ENCODE assay signal across 27 cellular contexts in the genomic region with DNA sequence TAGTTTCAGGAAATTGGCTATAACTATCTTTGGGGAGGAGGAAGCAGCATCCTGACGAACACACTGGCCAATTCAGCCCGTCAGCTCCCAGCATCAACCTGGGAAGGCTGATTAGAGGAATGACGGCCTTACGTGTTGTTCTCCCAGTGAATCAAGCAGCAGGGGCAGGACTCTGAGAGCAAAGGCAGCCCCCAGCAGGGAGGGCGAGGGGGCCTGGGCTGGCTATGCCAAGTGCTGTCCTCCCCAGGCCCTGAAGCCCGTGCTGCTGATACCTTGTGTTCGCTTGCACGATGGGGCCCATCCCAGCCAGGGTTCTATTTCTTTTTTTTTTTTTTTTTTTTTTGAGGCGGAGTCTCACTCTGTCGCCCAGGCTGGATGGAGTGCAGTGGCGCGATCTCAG.
"Had no signal": no experiment of that assay in that cellular context is flagged by ENCODE, and none has a peak within 500 bp of the region (broad histone marks: within the 10 kb centered on the region; RNA-seq: fewer than 3 reads in every experiment).

No MANE protein-coding gene starts in this region.

- H3K4me3 Mint-ChIP-seq: central memory CD8-positive, alpha-beta T cell; effector memory CD8-positive, alpha-beta T cell; immature natural killer cell; memory B cell; mesothelial cell of epicardium; naive B cell; nephron; stimulated activated naive B cell treated with anti-CD40 and anti-IgM and Interleukin-4, amounts not matched to agents 10 μg/mL and 1 μg/mL and 100 μg/mL, for 72 hours; stimulated activated naive CD8-positive, alpha-beta T cell treated with anti-CD3 and anti-CD28 coated beads, Interleukin-15, Interleukin-2, amounts not matched to agents 100 ng/mL and 50 ng/mL, for 24 hours had no signal

- H3K4me3 ChIP-seq: colonic mucosa, lung, mucosa of descending colon, prostate gland, skin epidermis, thoracic aorta, tibial nerve, upper lobe of right lung, uterus had no signal

- ATAC-seq: effector memory CD8-positive, alpha-beta T cell; left colon; mucosa of descending colon; right cardiac atrium; stimulated activated naive B cell treated with anti-CD40 and anti-IgM and Interleukin-4, amounts not matched to agents 10 μg/mL and 1 μg/mL and 100 μg/mL, for 72 hours; upper lobe of right lung had no signal

- DNase-seq: colonic mucosa; dermis blood vessel endothelial cell; effector memory CD8-positive, alpha-beta T cell; hypothalamus; immature natural killer cell; islet precursor cell; kidney glomerular epithelial cell; left colon; mucosa of descending colon; naive B cell; right cardiac atrium; stimulated activated CD4-positive, alpha-beta T cell treated with anti-CD3 and anti-CD28 coated beads, Interleukin-15, amount 100 ng/mL, for 24 hours; stimulated activated CD4-positive, alpha-beta T cell treated with anti-CD3 and anti-CD28 coated beads, Interleukin-2, amount 100 ng/mL, for 48 hours; stimulated activated naive B cell treated with anti-CD40 and anti-IgM and Interleukin-4, amounts not matched to agents 10 μg/mL and 1 μg/mL and 100 μg/mL, for 72 hours; upper lobe of right lung; uterus had no signal

- H3K36me3 ChIP-seq: colonic mucosa, neutrophil, prostate gland, thoracic aorta, tibial nerve, upper lobe of right lung, uterus had no signal

- H3K27ac Mint-ChIP-seq: effector memory CD8-positive, alpha-beta T cell; immature natural killer cell; memory B cell; mesothelial cell of epicardium; naive B cell; nephron; stimulated activated naive B cell treated with anti-CD40 and anti-IgM and Interleukin-4, amounts not matched to agents 10 μg/mL and 1 μg/mL and 100 μg/mL, for 72 hours; stimulated activated naive CD8-positive, alpha-beta T cell treated with anti-CD3 and anti-CD28 coated beads, Interleukin-15, Interleukin-2, amounts not matched to agents 100 ng/mL and 50 ng/mL, for 24 hours had no signal

- H3K36me3 Mint-ChIP-seq: immature natural killer cell; memory B cell; mesothelial cell of epicardium; stimulated activated naive B cell treated with anti-CD40 and anti-IgM and Interleukin-4, amounts not matched to agents 10 μg/mL and 1 μg/mL and 100 μg/mL, for 72 hours had no signal

- H3K27me3 ChIP-seq: colonic mucosa, neutrophil, tibial nerve, upper lobe of right lung had no signal

- H3K9me3 Mint-ChIP-seq: central memory CD8-positive, alpha-beta T cell; effector memory CD8-positive, alpha-beta T cell; immature natural killer cell; memory B cell; mesothelial cell of epicardium; nephron; stimulated activated naive B cell treated with anti-CD40 and anti-IgM and Interleukin-4, amounts not matched to agents 10 μg/mL and 1 μg/mL and 100 μg/mL, for 72 hours; stimulated activated naive CD8-positive, alpha-beta T cell treated with anti-CD3 and anti-CD28 coated beads, Interleukin-15, Interleukin-2, amounts not matched to agents 100 ng/mL and 50 ng/mL, for 24 hours had no signal

- H3K4me1 Mint-ChIP-seq: central memory CD8-positive, alpha-beta T cell; immature natural killer cell; memory B cell; naive B cell had no signal
